In genomic region chr2:120053891-120054290, GRCh38 we compare ENCODE assay signal across 23 cellular contexts. TPM values are rescaled to one million over a fixed set of nuclear protein-coding genes. Genes with fewer than 3 reads are reported as not detected.
DNase-seq lines count a peak whose midpoint lies in the region; ATAC-seq, FAIRE-seq and TF ChIP-seq lines count a peak whose summit lies in the region.
"Had no signal": no experiment of that assay in that cellular context is flagged by ENCODE, and none has a peak within 500 bp of the region (broad histone marks: within the 10 kb centered on the region; RNA-seq: fewer than 3 reads in every experiment).

No MANE protein-coding gene starts in this region.

- in situ Hi-C loops in astrocyte of the cerebellum (cut with HindIII; ENCODE audit: low sequenced_read_pairs) = no loop called here

- no peak overlapping the region for H3K27ac ChIP-seq in foreskin keratinocyte
- H3K27ac ChIP-seq: pancreas, SJSA1, transverse colon had no signal

- no peaks in the 10 kb centered on the region for H3K27me3 ChIP-seq in foreskin keratinocyte
- H3K27me3 ChIP-seq: pancreas, SJSA1, transverse colon had no signal

- no peaks in the 10 kb centered on the region for H3K4me1 ChIP-seq in foreskin keratinocyte
- H3K4me1 ChIP-seq: pancreas, transverse colon had no signal

- no peak overlapping the region for H3K4me3 ChIP-seq in astrocyte of the cerebellum (ENCODE audit: low read depth, low read length)
- H3K4me3 ChIP-seq: pancreas, SJSA1, smooth muscle cell, transverse colon had no signal

- TF ChIP-seq CTCF in astrocyte of the cerebellum (IDR thresholded peaks at IDR 0.05; ENCODE audit: low read depth, low read length, missing control alignments) = no peak
- no peak for TF ChIP-seq CTCF in foreskin keratinocyte (conservative IDR thresholded peaks at IDR 0.05)

- FAIRE-seq in RCC 7860 (lab: Jason Lieb, UNC) = no peak
- FAIRE-seq: endometrium, pancreas had no signal

- peak; percentile 27 for DNase-seq in Daoy (ENCODE audit: low read depth)
- DNase-seq in HT1080 (ENCODE audit: low read depth) = peak; percentile 44
- DNase-seq in astrocyte of the cerebellum (ENCODE audit: low read depth) = peak; percentile 9
- peak; percentile 68 to 78 for DNase-seq in foreskin keratinocyte
- DNase-seq in NCI-H510A treated with DMSO at 0.1 percent for 48 hours (lab: John Stamatoyannopoulos, UW) = no peak
- no peak for DNase-seq in globus pallidus (ENCODE audit: low spot score)
- no peak for DNase-seq in RCC 7860 (ENCODE audit: low spot score)
- no peak for DNase-seq in SKM-1 treated with dmso at 0.1 percent for 144 hours (lab: John Stamatoyannopoulos, UW; ENCODE audit: unreplicated experiment)
- DNase-seq: activated CD8-positive, alpha-beta T cell treated with anti-CD3 and anti-CD28 coated beads for 36 hours; anterior cingulate cortex; GF-D8; kidney glomerular epithelial cell; NCI-H1417; NCI-H2029 treated with DMSO at 0.1 percent for 48 hours; NCI-H526 treated with DMSO at 0.1 percent for 48 hours; pancreas; T-helper 1 cell; transverse colon had no signal

- peak; percentile 80 for ATAC-seq in foreskin keratinocyte
- ATAC-seq: activated CD8-positive, alpha-beta T cell treated with anti-CD3 and anti-CD28 coated beads for 36 hours; activated naive CD4-positive, alpha-beta T cell treated with anti-CD3 and anti-CD28 coated beads, Interleukin-2, amount 50 U/mL, for 72 hours; Panc1; pancreas had no signal

RNA-seq across cellular contexts. Expression of gene EPB41L5, which starts 41.0 kb away (rescaled TPM):
- 3.0 and 6.4 TPM in 2 replicates for total RNA-seq in Daoy (2014; rRNA removed; shearing (Covaris generic))
- total RNA-seq in HT1080 (2014; rRNA removed; shearing (Covaris generic)) = 4.0 and 5.0 TPM in 2 replicates
- 1.8 and 3.0 TPM in 2 replicates for polyA plus RNA-seq in HT1080 (2015; cell fraction: cytosol; rRNA removed)
- polyA plus RNA-seq in HT1080 (2015; cell fraction: nucleus; rRNA removed) = 2.4 and 2.6 TPM in 2 replicates
- total RNA-seq in foreskin keratinocyte = 15.2 and 16.0 TPM in 2 replicates
- polyA plus RNA-seq in foreskin keratinocyte = 5.3 and 6.2 TPM in 2 replicates

Comparison
In these comparisons a context has a peak if more than half of its experiments do, and no peak if none do; other contexts are left out.
1. DNase-seq: peak in Daoy (single experiment), HT1080 (single experiment), astrocyte of the cerebellum (single experiment) and foreskin keratinocyte (2 of 2); none in NCI-H510A treated with DMSO at 0.1 percent for 48 hours (single experiment), globus pallidus (single experiment), RCC 7860 (single experiment) and SKM-1 treated with dmso at 0.1 percent for 144 hours (single experiment).